In the genomic region with DNA sequence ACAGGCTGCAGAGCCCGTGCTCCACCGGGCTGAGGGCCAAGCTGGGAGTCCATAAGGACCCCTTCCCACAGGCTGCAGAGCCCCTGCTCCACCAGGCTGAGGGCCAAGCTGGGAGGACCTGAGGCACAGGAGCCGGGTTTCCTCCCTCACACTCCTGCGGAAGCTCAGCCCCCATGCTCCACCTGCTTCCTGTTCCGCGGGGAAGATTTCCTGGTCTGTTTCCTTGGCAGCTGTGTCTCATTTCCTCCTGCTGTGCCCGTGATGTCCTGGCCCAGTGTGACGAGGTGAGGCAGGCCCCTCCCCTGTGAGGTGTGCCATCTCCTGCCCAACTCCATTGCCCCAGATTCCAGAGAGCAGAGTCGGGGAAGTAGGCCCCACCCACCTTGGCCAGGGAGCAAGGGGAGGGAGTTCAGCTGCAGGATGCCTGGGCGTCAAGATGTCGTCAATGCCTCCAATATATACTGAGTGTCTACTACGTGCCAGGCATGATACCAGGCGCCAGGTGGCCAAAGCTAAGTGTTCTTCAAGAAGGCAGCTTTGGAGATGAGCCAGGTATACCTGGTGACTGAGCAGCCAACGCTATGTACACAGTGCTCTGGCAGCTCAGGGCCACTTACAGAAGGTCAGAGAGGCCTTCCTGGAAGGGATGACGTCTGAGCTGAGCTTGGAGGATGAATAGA, we compare ENCODE assay signal across 11 cellular contexts. TPM values are rescaled to one million over a fixed set of nuclear protein-coding genes. Genes with fewer than 3 reads are reported as not detected.
DNase-seq lines count a peak whose midpoint lies in the region; ATAC-seq and TF ChIP-seq lines count a peak whose summit lies in the region.
"Had no signal": no experiment of that assay in that cellular context is flagged by ENCODE, and none has a peak within 500 bp of the region (broad histone marks: within the 10 kb centered on the region; RNA-seq: fewer than 3 reads in every experiment).

No MANE protein-coding gene starts in this region.

- intact Hi-C loops in body of pancreas (cut with DNase I) (no loop called here), mucosa of descending colon (cut with DNase I, micrococcal nuclease) (no loop called here)

- H3K4me3 ChIP-seq in body of pancreas (no peak overlapping the region), mucosa of descending colon (no peak overlapping the region)
- H3K4me3 ChIP-seq: SJSA1 had no signal

- H3K9me3 ChIP-seq in body of pancreas = no peaks in the 10 kb centered on the region
- no peaks in the 10 kb centered on the region for H3K9me3 ChIP-seq in mucosa of descending colon
- H3K9me3 ChIP-seq: SJSA1 had no signal

- H3K36me3 ChIP-seq in body of pancreas (replicated peaks in 1 of 2; ENCODE audit: insufficient read depth in 1 of 2, low read depth in 2 of 2) (no peaks in the 10 kb centered on the region), mucosa of descending colon (ENCODE audit: low read depth) (no peaks in the 10 kb centered on the region)

- H3K4me1 Mint-ChIP-seq in stimulated activated naive CD8-positive, alpha-beta T cell treated with anti-CD3 and anti-CD28 coated beads, Interleukin-15, amount 100 ng/mL, for 72 hours = no peaks in the 10 kb centered on the region

- H3K27ac ChIP-seq in body of pancreas = peak overlapping the region; percentile 73 to 90 (median 88)
- H3K27ac ChIP-seq: SJSA1 had no signal

- H3K4me3 Mint-ChIP-seq in stimulated activated naive CD8-positive, alpha-beta T cell treated with anti-CD3 and anti-CD28 coated beads, Interleukin-15, amount 100 ng/mL, for 72 hours = no peak overlapping the region

- peak in 2 of 3 donors; percentile 35 to 59 for TF ChIP-seq POLR2A in body of pancreas (IDR thresholded peaks at IDR 0.05)

- H3K9me3 Mint-ChIP-seq in stimulated activated naive CD8-positive, alpha-beta T cell treated with anti-CD3 and anti-CD28 coated beads, Interleukin-15, amount 100 ng/mL, for 72 hours = no peaks in the 10 kb centered on the region

- no peak overlapping the region for H3K27ac Mint-ChIP-seq in stimulated activated naive CD8-positive, alpha-beta T cell treated with anti-CD3 and anti-CD28 coated beads, Interleukin-15, amount 100 ng/mL, for 72 hours
- H3K27ac Mint-ChIP-seq: progenitor cell of endocrine pancreas had no signal

- H3K27me3 Mint-ChIP-seq in stimulated activated naive CD8-positive, alpha-beta T cell treated with anti-CD3 and anti-CD28 coated beads, Interleukin-15, amount 100 ng/mL, for 72 hours = no peaks in the 10 kb centered on the region
- H3K27me3 Mint-ChIP-seq: progenitor cell of endocrine pancreas had no signal

- WGBS in body of pancreas, 2 donors = 21 to 24% methylated on average over 12 to 15 of the region's 15 CpGs

- H3K27me3 ChIP-seq in body of pancreas = no peaks in the 10 kb centered on the region
- H3K27me3 ChIP-seq: SJSA1 had no signal

- TF ChIP-seq CTCF in body of pancreas (IDR thresholded peaks at IDR 0.05) (peak in 4 of 7 experiments; percentile 57 to 64 (median 61)), mucosa of descending colon (IDR thresholded peaks at IDR 0.05) (no peak)

- peak; percentile 98 for DNase-seq in DMS153 treated with DMSO at 0.1 percent for 48 hours (lab: John Stamatoyannopoulos, UW; ENCODE audit: unreplicated experiment)
- peak; percentile 98 for DNase-seq in NCI-H2029 (lab: John Stamatoyannopoulos, UW)
- peak; percentile 96 to 100 (median 98) for DNase-seq in body of pancreas
- DNase-seq in mucosa of descending colon = peak; percentile 87 to 91 (median 90)
- no peak for DNase-seq in RKO (ENCODE audit: low spot score)
- no peak for DNase-seq in stimulated activated CD4-positive, alpha-beta T cell treated with anti-CD3 and anti-CD28 coated beads, Interleukin-12 subunit alpha, Interleukin-12 subunit beta, amount 100 ng/mL, for 4 hours
- no peak for DNase-seq in NCI-H1694 (lab: John Stamatoyannopoulos, UW)
- no peak for DNase-seq in stimulated activated naive CD8-positive, alpha-beta T cell treated with anti-CD3 and anti-CD28 coated beads, Interleukin-15, amount 100 ng/mL, for 72 hours
- DNase-seq: activated CD8-positive, alpha-beta memory T cell treated with anti-CD3 and anti-CD28 coated beads, Interleukin-2, amount 50 U/mL, for 4 hours had no signal

- ATAC-seq in body of pancreas (peak; percentile 96), mucosa of descending colon (peak; percentile 96)
- no peak for ATAC-seq in stimulated activated naive CD8-positive, alpha-beta T cell treated with anti-CD3 and anti-CD28 coated beads, Interleukin-15, amount 100 ng/mL, for 72 hours

- H3K4me1 ChIP-seq in body of pancreas (peaks cover 36% of the 10 kb centered on the region), mucosa of descending colon (ENCODE audit: low read depth) (peaks cover 3% of the 10 kb centered on the region)

RNA-seq across cellular contexts. Expression of a gene that starts 58.8 kb away (rescaled TPM):
- 10 to 100 TPM; 11.5 to 13.7 TPM for total RNA-seq in body of pancreas
- total RNA-seq in mucosa of descending colon = 10 to 100 TPM; 13.7 to 64.3 (median 16.7) TPM

Comparison
In these comparisons a context has a peak if more than half of its experiments do, and no peak if none do; other contexts are left out.
1. DNase-seq: peak in DMS153 treated with DMSO at 0.1 percent for 48 hours (single experiment), NCI-H2029 (single experiment), body of pancreas (4 of 4) and mucosa of descending colon (3 of 3); none in RKO (single experiment), stimulated activated CD4-positive, alpha-beta T cell treated with anti-CD3 and anti-CD28 coated beads, Interleukin-12 subunit alpha, Interleukin-12 subunit beta, amount 100 ng/mL, for 4 hours (single experiment), NCI-H1694 (single experiment) and stimulated activated naive CD8-positive, alpha-beta T cell treated with anti-CD3 and anti-CD28 coated beads, Interleukin-15, amount 100 ng/mL, for 72 hours (0 of 2).